In genomic region chr12:112839386-112839972, GRCh38 we compare ENCODE assay signal across 16 cellular contexts. TPM values are rescaled to one million over a fixed set of nuclear protein-coding genes. Genes with fewer than 3 reads are reported as not detected.
DNase-seq lines count a peak whose midpoint lies in the region; ATAC-seq and TF ChIP-seq lines count a peak whose summit lies in the region.
"Had no signal": no experiment of that assay in that cellular context is flagged by ENCODE, and none has a peak within 500 bp of the region (broad histone marks: within the 10 kb centered on the region; RNA-seq: fewer than 3 reads in every experiment).

No MANE protein-coding gene starts in this region.

- H3K27me3 Mint-ChIP-seq in Caco-2 (ENCODE audit: insufficient read depth, unreplicated experiment): peaks cover 2% of the 10 kb centered on the region

- peaks cover 9% of the 10 kb centered on the region for H3K9me3 Mint-ChIP-seq in Caco-2 (ENCODE audit: unreplicated experiment)

- in situ Hi-C loops in astrocyte of the spinal cord (cut with HindIII; ENCODE audit: low sequenced_read_pairs): no loop called here

- H3K36me3 Mint-ChIP-seq in Caco-2 (ENCODE audit: insufficient read depth, unreplicated experiment): no peaks in the 10 kb centered on the region
- H3K36me3 Mint-ChIP-seq: activated CD8-positive, alpha-beta memory T cell treated with anti-CD3 and anti-CD28 coated beads, Interleukin-2, amount 10 ng/mL, durations not matched to agents 7 days and 5 days had no signal

- H3K4me3 ChIP-seq in Caco-2 (ENCODE audit: low read depth, low read length) (no peak overlapping the region), astrocyte of the spinal cord (ENCODE audit: low read depth, low read length) (no peak overlapping the region)
- H3K4me3 ChIP-seq: vagina had no signal

- no peaks in the 10 kb centered on the region for H3K36me3 ChIP-seq in Caco-2 (ENCODE audit: control insufficient read depth, insufficient read depth, low read length)
- H3K36me3 ChIP-seq: vagina had no signal

- POLR2A ChIA-PET in Caco-2 (lab: Charles Lee): no interaction called here

- no peak overlapping the region for H3K27ac Mint-ChIP-seq in Caco-2 (ENCODE audit: unreplicated experiment)
- H3K27ac Mint-ChIP-seq: activated CD8-positive, alpha-beta memory T cell treated with anti-CD3 and anti-CD28 coated beads, Interleukin-2, amount 10 ng/mL, durations not matched to agents 7 days and 5 days had no signal

- DNase-seq in Caco-2 (peak; percentile 34 to 40), LoVo (ENCODE audit: low spot score) (peak; percentile 56), astrocyte of the spinal cord (ENCODE audit: low read depth, low spot score) (peak; percentile 92), islet precursor cell (peak; percentile 96), DMS153 (lab: John Stamatoyannopoulos, UW) (no peak), NCI-H187 treated with DMSO at 0.1 percent for 48 hours (lab: John Stamatoyannopoulos, UW) (no peak)
- DNase-seq: activated CD8-positive, alpha-beta memory T cell treated with anti-CD3 and anti-CD28 coated beads, Interleukin-2, amount 10 ng/mL, durations not matched to agents 7 days and 5 days; aorta; C1 segment of cervical spinal cord; head of caudate nucleus; KG1; NCI-H774 had no signal

- CTCF ChIA-PET in Caco-2 (lab: Charles Lee): no interaction called here

- no peak overlapping the region for H3K4me3 Mint-ChIP-seq in Caco-2 (ENCODE audit: unreplicated experiment)
- H3K4me3 Mint-ChIP-seq: activated CD8-positive, alpha-beta memory T cell treated with anti-CD3 and anti-CD28 coated beads, Interleukin-2, amount 10 ng/mL, durations not matched to agents 7 days and 5 days had no signal

- H3K4me1 ChIP-seq in Caco-2: no peaks in the 10 kb centered on the region
- H3K4me1 ChIP-seq: vagina had no signal

- no peaks in the 10 kb centered on the region for H3K9me3 ChIP-seq in Caco-2
- H3K9me3 ChIP-seq: vagina had no signal

- ATAC-seq in HG03280 (IDR thresholded peaks at IDR 0.05; ENCODE audit: unreplicated experiment) (no peak), GM19397 (IDR thresholded peaks at IDR 0.05; ENCODE audit: unreplicated experiment) (no peak)
- ATAC-seq: activated CD8-positive, alpha-beta memory T cell treated with anti-CD3 and anti-CD28 coated beads, Interleukin-2, amount 10 ng/mL, durations not matched to agents 7 days and 5 days; sciatic nerve had no signal

- TF ChIP-seq CTCF in Caco-2 (IDR thresholded peaks at IDR 0.05; ENCODE audit: insufficient read depth in 1 of 2, low read depth in 1 of 2, low read length in 1 of 2, severe bottlenecking in 1 of 2, unreplicated experiment in 1 of 2) (no peak), astrocyte of the spinal cord (IDR thresholded peaks at IDR 0.05; ENCODE audit: low read depth, low read length) (no peak)

- intact Hi-C loops in Caco-2 (cut with micrococcal nuclease; ENCODE audit: unreplicated experiment): no loop called here

- no TSS peak for BruUV-seq in Caco-2 (replicated peaks; lab: Mats Ljungman, UMichigan)

- peaks cover 6% of the 10 kb centered on the region for H3K4me1 Mint-ChIP-seq in Caco-2 (ENCODE audit: low read depth, unreplicated experiment)
- H3K4me1 Mint-ChIP-seq: activated CD8-positive, alpha-beta memory T cell treated with anti-CD3 and anti-CD28 coated beads, Interleukin-2, amount 10 ng/mL, durations not matched to agents 7 days and 5 days had no signal

- no peaks in the 10 kb centered on the region; the same call in 1 of the 2 replicates for H3K27me3 ChIP-seq in Caco-2 (replicated peaks; ENCODE audit: control insufficient read depth, insufficient read depth, low read length)
- H3K27me3 ChIP-seq: vagina had no signal

RNA-seq across cellular contexts. Expression of gene RPH3A, which starts 47.9 kb away (rescaled TPM):
- not detected in 2 replicates for total RNA-seq in Caco-2 (2022)
- total RNA-seq: activated CD8-positive, alpha-beta memory T cell treated with anti-CD3 and anti-CD28 coated beads, Interleukin-2, amount 10 ng/mL, durations not matched to agents 7 days and 5 days had no signal

Comparison
In these comparisons a context has a peak if more than half of its experiments do, and no peak if none do; other contexts are left out.
1. DNase-seq: peak in Caco-2 (2 of 2), LoVo (single experiment), astrocyte of the spinal cord (single experiment) and islet precursor cell (single experiment); none in DMS153 (single experiment) and NCI-H187 treated with DMSO at 0.1 percent for 48 hours (single experiment).